ENCODE assay signal across 15 cellular contexts in genomic region chr5:136032564-136032963, GRCh38. TPM values are rescaled to one million over a fixed set of nuclear protein-coding genes. Genes with fewer than 3 reads are reported as not detected.
DNase-seq lines count a peak whose midpoint lies in the region; ATAC-seq and TF ChIP-seq lines count a peak whose summit lies in the region.
"Had no signal": no experiment of that assay in that cellular context is flagged by ENCODE, and none has a peak within 500 bp of the region (broad histone marks: within the 10 kb centered on the region; RNA-seq: fewer than 3 reads in every experiment).

No MANE protein-coding gene starts in this region.

- POLR2A ChIA-PET in SK-N-SH (lab: Yijun Ruan, JAX), result no interaction called here

- TF ChIP-seq CTCF in SK-N-SH (IDR thresholded peaks at IDR 0.05), result no peak
- no peak for TF ChIP-seq CTCF in fibroblast of villous mesenchyme (IDR thresholded peaks at IDR 0.05; ENCODE audit: insufficient read depth, low read depth, low read length)
- no peak for TF ChIP-seq CTCF in tibial nerve (IDR thresholded peaks at IDR 0.05)

- H3K27ac ChIP-seq in SK-N-SH (ENCODE audit: low read depth in 2 of 2, low read length in 1 of 2) (peak overlapping the region; percentile 72 to 85; a peak in 3 of 4 replicates), tibial nerve (peak overlapping the region in 1 of 4 donors; percentile 80), caudate nucleus (ENCODE audit: low read depth, low read length) (no peak overlapping the region)

- no peak for DNase-seq in SK-N-SH
- peak; percentile 55 for DNase-seq in SW480 (ENCODE audit: low spot score)
- peak; percentile 91 for DNase-seq in fibroblast of villous mesenchyme (ENCODE audit: low read depth)
- peak; percentile 51 to 72 for DNase-seq in tibial nerve (ENCODE audit: low spot score in 2 of 2)
- DNase-seq in activated CD8-positive, alpha-beta memory T cell treated with anti-CD3 and anti-CD28 coated beads, Interleukin-2, amount 10 ng/mL, durations not matched to agents 7 days and 5 days, result no peak
- DNase-seq in caudate nucleus (lab: John Stamatoyannopoulos, UW), result no peak
- DNase-seq: activated CD8-positive, alpha-beta T cell treated with anti-CD3 and anti-CD28 coated beads for 36 hours; effector CD8-positive, alpha-beta T cell; mucosa of descending colon; NCI-H187 treated with DMSO at 0.1 percent for 48 hours; retina; T-helper 2 cell had no signal

- H4K20me1 ChIP-seq in SK-N-SH (ENCODE audit: insufficient read depth), result peaks cover 64% of the 10 kb centered on the region

- no peak overlapping the region for H2AFZ ChIP-seq in SK-N-SH (ENCODE audit: low read depth)

- H3K27me3 Mint-ChIP-seq in activated CD8-positive, alpha-beta memory T cell treated with anti-CD3 and anti-CD28 coated beads, Interleukin-2, amount 10 ng/mL, durations not matched to agents 7 days and 5 days, result peaks cover 22% of the 10 kb centered on the region

- H3K27ac Mint-ChIP-seq in activated CD8-positive, alpha-beta memory T cell treated with anti-CD3 and anti-CD28 coated beads, Interleukin-2, amount 10 ng/mL, durations not matched to agents 7 days and 5 days, result no peak overlapping the region
- H3K27ac Mint-ChIP-seq: activated CD8-positive, alpha-beta T cell treated with anti-CD3 and anti-CD28 coated beads for 36 hours; activated naive CD8-positive, alpha-beta T cell had no signal

- ATAC-seq in SK-N-SH treated with all-trans-retinoic acid at 6 μM for 48 hours, result no peak
- ATAC-seq in GM19324 (IDR thresholded peaks at IDR 0.05; ENCODE audit: low FRiP score, unreplicated experiment), result no peak
- ATAC-seq in activated CD8-positive, alpha-beta memory T cell treated with anti-CD3 and anti-CD28 coated beads, Interleukin-2, amount 10 ng/mL, durations not matched to agents 7 days and 5 days, result no peak
- ATAC-seq: activated CD8-positive, alpha-beta T cell treated with anti-CD3 and anti-CD28 coated beads for 36 hours; mucosa of descending colon had no signal

- TF ChIP-seq RAD21 in SK-N-SH (IDR thresholded peaks at IDR 0.05; ENCODE audit: low read length), result no peak

- 65% methylated on average over 2 of the region's 2 CpGs for WGBS in SK-N-SH (ENCODE audit: low lambda C conversion rate)
- WGBS in tibial nerve, 2 donors, result 50 to 59% methylated on average over 2 of the region's 2 CpGs

- peaks cover 65% of the 10 kb centered on the region for H3F3A ChIP-seq in SK-N-SH (replicated peaks; ENCODE audit: insufficient read depth)

- H3K9me3 ChIP-seq in SK-N-SH, result no peaks in the 10 kb centered on the region
- H3K9me3 ChIP-seq in tibial nerve, result no peaks in the 10 kb centered on the region
- H3K9me3 ChIP-seq: mucosa of descending colon had no signal

- TF ChIP-seq EP300 in SK-N-SH (IDR thresholded peaks at IDR 0.05; ENCODE audit: borderline replicate concordance in 1 of 2, low read depth in 1 of 2, low read length in 1 of 2), result no peak
- TF ChIP-seq EP300 in tibial nerve (IDR thresholded peaks at IDR 0.05), result peak in 1 of 2 donors; percentile 76

- TF ChIP-seq POLR2A in tibial nerve (IDR thresholded peaks at IDR 0.05), result no peak

- peaks cover 75% of the 10 kb centered on the region for H3K79me2 ChIP-seq in SK-N-SH (ENCODE audit: insufficient read depth)

- H3K4me3 Mint-ChIP-seq in activated CD8-positive, alpha-beta memory T cell treated with anti-CD3 and anti-CD28 coated beads, Interleukin-2, amount 10 ng/mL, durations not matched to agents 7 days and 5 days, result no peak overlapping the region
- H3K4me3 Mint-ChIP-seq: activated CD8-positive, alpha-beta T cell treated with anti-CD3 and anti-CD28 coated beads for 36 hours; activated naive CD8-positive, alpha-beta T cell had no signal

- CTCF ChIA-PET in SK-N-SH (lab: Yijun Ruan, JAX), result interaction anchor here (1.0 to 2.0 kb wide), 3 partner anchors 26 to 95 kb away, joined by 3 to 5 read pairs (median 3); no protein-coding TSS in a partner anchor
- CTCF ChIA-PET in activated CD8-positive, alpha-beta memory T cell treated with anti-CD3 and anti-CD28 coated beads, Interleukin-2, amount 10 ng/mL, durations not matched to agents 7 days and 5 days (lab: Charles Lee), result interaction anchor here (0.7 to 1.2 kb wide), 2 partner anchors 91 to 144 kb away, joined by 3 read pairs; no protein-coding TSS in a partner anchor

- H3K27me3 ChIP-seq in SK-N-SH (ENCODE audit: insufficient read depth) (no peaks in the 10 kb centered on the region), tibial nerve (no peaks in the 10 kb centered on the region)

- no peaks in the 10 kb centered on the region for H3K9me2 ChIP-seq in SK-N-SH

- peaks cover 22% of the 10 kb centered on the region for H3K4me1 Mint-ChIP-seq in activated CD8-positive, alpha-beta memory T cell treated with anti-CD3 and anti-CD28 coated beads, Interleukin-2, amount 10 ng/mL, durations not matched to agents 7 days and 5 days

- H3K4me3 ChIP-seq in SK-N-SH (ENCODE audit: low read depth in 2 of 2, low read length in 1 of 2), result peak overlapping the region; percentile 58 to 71; a peak in 2 of 4 replicates
- H3K4me3 ChIP-seq in fibroblast of villous mesenchyme (ENCODE audit: low read depth, low read length), result peak overlapping the region; percentile 90
- no peak overlapping the region for H3K4me3 ChIP-seq in tibial nerve
- H3K4me3 ChIP-seq: mucosa of descending colon had no signal

- H3K36me3 ChIP-seq in SK-N-SH (replicated peaks in 1 of 2; ENCODE audit: control insufficient read depth in 1 of 2, insufficient read depth in 2 of 2, low read length in 1 of 2), result peaks cover 33 to 60% of the 10 kb centered on the region in 2 experiments
- no peaks in the 10 kb centered on the region for H3K36me3 ChIP-seq in tibial nerve

- no peaks in the 10 kb centered on the region for H3K36me3 Mint-ChIP-seq in activated CD8-positive, alpha-beta memory T cell treated with anti-CD3 and anti-CD28 coated beads, Interleukin-2, amount 10 ng/mL, durations not matched to agents 7 days and 5 days
- H3K36me3 Mint-ChIP-seq: activated naive CD8-positive, alpha-beta T cell had no signal

- H3K4me1 ChIP-seq in SK-N-SH (ENCODE audit: control insufficient read depth in 1 of 2, insufficient read depth in 2 of 2, low read depth in 1 of 2, low read length in 1 of 2), result peaks cover 53 to 60% of the 10 kb centered on the region in 2 experiments
- peaks cover 0 to 80% (median 45%) of the 10 kb centered on the region in 4 donors for H3K4me1 ChIP-seq in tibial nerve

- H3K9ac ChIP-seq in SK-N-SH, result peak overlapping the region; percentile 84; the same call in 1 of the 2 replicates

- H3K4me2 ChIP-seq in SK-N-SH, result peak overlapping the region; percentile 84

- no peaks in the 10 kb centered on the region for H3K9me3 Mint-ChIP-seq in activated CD8-positive, alpha-beta memory T cell treated with anti-CD3 and anti-CD28 coated beads, Interleukin-2, amount 10 ng/mL, durations not matched to agents 7 days and 5 days (ENCODE audit: low read depth)
- H3K9me3 Mint-ChIP-seq: activated CD8-positive, alpha-beta T cell treated with anti-CD3 and anti-CD28 coated beads for 36 hours had no signal

TF ChIP-seq in SK-N-SH, 30 proteins besides CTCF, POLR2A, EP300 and RAD21:
- no peak for TF ChIP-seq CHD2 (IDR thresholded peaks at IDR 0.05; ENCODE audit: low read length, partially characterized antibody)
- TF ChIP-seq YY1 (IDR thresholded peaks at IDR 0.05; ENCODE audit: low read depth), result no peak
- TF ChIP-seq GABPA (IDR thresholded peaks at IDR 0.05; ENCODE audit: low read depth), result no peak
- no peak for TF ChIP-seq TCF12 (IDR thresholded peaks at IDR 0.05)
- TF ChIP-seq, protein P1, sequence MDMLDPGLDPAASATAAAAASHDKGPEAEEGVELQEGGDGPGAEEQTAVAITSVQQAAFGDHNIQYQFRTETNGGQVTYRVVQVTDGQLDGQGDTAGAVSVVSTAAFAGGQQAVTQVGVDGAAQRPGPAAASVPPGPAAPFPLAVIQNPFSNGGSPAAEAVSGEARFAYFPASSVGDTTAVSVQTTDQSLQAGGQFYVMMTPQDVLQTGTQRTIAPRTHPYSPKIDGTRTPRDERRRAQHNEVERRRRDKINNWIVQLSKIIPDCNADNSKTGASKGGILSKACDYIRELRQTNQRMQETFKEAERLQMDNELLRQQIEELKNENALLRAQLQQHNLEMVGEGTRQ (IDR thresholded peaks at IDR 0.05; ENCODE audit: borderline replicate concordance, low read depth, low read length), result no peak
- TF ChIP-seq TAF1 (IDR thresholded peaks at IDR 0.05; ENCODE audit: borderline replicate concordance, low read depth, low read length), result no peak

TF ChIP-seq in SK-N-SH treated with all-trans-retinoic acid at 6 μM for 48 hours, 23 proteins besides CTCF, POLR2A, EP300 and RAD21 (continues in another document):
- TF ChIP-seq TOX (CRISPR knock-in tag; IDR thresholded peaks at IDR 0.05; ENCODE audit: borderline replicate concordance) (no peak), RARB (CRISPR knock-in tag; IDR thresholded peaks at IDR 0.05) (no peak), ISL1 (CRISPR knock-in tag; IDR thresholded peaks at IDR 0.05) (no peak), OSR1 (CRISPR knock-in tag; IDR thresholded peaks at IDR 0.05) (no peak), ARNTL (CRISPR knock-in tag; IDR thresholded peaks at IDR 0.05; ENCODE audit: borderline replicate concordance, low read depth) (no peak), BACH2 (CRISPR knock-in tag; IDR thresholded peaks at IDR 0.05; ENCODE audit: borderline replicate concordance) (no peak), ZFP3 (CRISPR knock-in tag; IDR thresholded peaks at IDR 0.05) (no peak), CSRNP3 (CRISPR knock-in tag; IDR thresholded peaks at IDR 0.05) (no peak)

RNA-seq across cellular contexts. Expression of gene TGFBI, which starts 3.8 kb away (rescaled TPM):
- polyA plus RNA-seq in SK-N-SH (2012; rRNA removed), result 2,247 and 2,678 TPM in 2 replicates
- 1,829 and 2,247 TPM in 2 replicates for polyA plus RNA-seq in SK-N-SH (2012; cell fraction: cytosol; rRNA removed)
- 2,574 and 3,187 TPM in 2 replicates for polyA plus RNA-seq in SK-N-SH (2012; cell fraction: nucleus; rRNA removed)
- total RNA-seq in fibroblast of villous mesenchyme (281 and 496 TPM in 2 replicates), tibial nerve (100 to 1,000 TPM; 158 to 291 (median 212) TPM)
- total RNA-seq in activated CD8-positive, alpha-beta memory T cell treated with anti-CD3 and anti-CD28 coated beads, Interleukin-2, amount 10 ng/mL, durations not matched to agents 7 days and 5 days, result under 1 TPM; 0.26 to 0.42 TPM
- total RNA-seq: activated CD8-positive, alpha-beta T cell treated with anti-CD3 and anti-CD28 coated beads for 36 hours had no signal

Comparison
In these comparisons a context has a peak if more than half of its experiments do, and no peak if none do; other contexts are left out.
1. DNase-seq: peak in SW480 (single experiment), fibroblast of villous mesenchyme (single experiment) and tibial nerve (2 of 2); none in SK-N-SH (single experiment), activated CD8-positive, alpha-beta memory T cell treated with anti-CD3 and anti-CD28 coated beads, Interleukin-2, amount 10 ng/mL, durations not matched to agents 7 days and 5 days (single experiment) and caudate nucleus (0 of 61).
2. H3K4me3 ChIP-seq: peak in SK-N-SH (2 of 2) and fibroblast of villous mesenchyme (single experiment); none in tibial nerve (0 of 4).
3. RNA of gene TGFBI, which starts 3.8 kb away (total RNA-seq): 281 to 496 TPM in fibroblast of villous mesenchyme and 158 to 291 TPM in tibial nerve; 0.26 to 0.42 TPM in activated CD8-positive, alpha-beta memory T cell treated with anti-CD3 and anti-CD28 coated beads, Interleukin-2, amount 10 ng/mL, durations not matched to agents 7 days and 5 days; every median in the first group is over 100 times any median in the second.